12 cellular contexts compared by ENCODE assay signal in genomic region chr14:54532111-54533012, GRCh38. TPM values are rescaled to one million over a fixed set of nuclear protein-coding genes. Genes with fewer than 3 reads are reported as not detected.
DNase-seq lines count a peak whose midpoint lies in the region; ATAC-seq and TF ChIP-seq lines count a peak whose summit lies in the region.
"Had no signal": no experiment of that assay in that cellular context is flagged by ENCODE, and none has a peak within 500 bp of the region (broad histone marks: within the 10 kb centered on the region; RNA-seq: fewer than 3 reads in every experiment).

No MANE protein-coding gene starts in this region.

- intact Hi-C loops in Right ventricle myocardium inferior (cut with DNase I), result no loop called here

- H3K27ac ChIP-seq in RWPE1 (no peak overlapping the region), gastroesophageal sphincter (no peak overlapping the region)
- H3K27ac ChIP-seq: BLaER1 treated with 17β-estradiol and CSF1 and Interleukin-3, amounts not matched to agents 10 nM and 100 nM had no signal

- H3K4me3 Mint-ChIP-seq in WTC11, result no peak overlapping the region

- TF ChIP-seq CTCF in GM13977 (IDR thresholded peaks at IDR 0.05; ENCODE audit: extremely low read depth, insufficient read depth, missing control alignments), result no peak
- no peak for TF ChIP-seq CTCF in GM20000 (IDR thresholded peaks at IDR 0.05; ENCODE audit: extremely low read depth, missing control alignments)
- TF ChIP-seq CTCF in WTC11 (IDR thresholded peaks at IDR 0.05), result no peak
- no peak for TF ChIP-seq CTCF in RWPE1 (conservative IDR thresholded peaks at IDR 0.05; ENCODE audit: low read depth)
- TF ChIP-seq CTCF in gastroesophageal sphincter (IDR thresholded peaks at IDR 0.05), result no peak

- WGBS in gastroesophageal sphincter (ENCODE audit: low coverage in 1 of 2), 2 donors, result 91 to 100% methylated on average over 3 of the region's 3 CpGs

- H3K4me1 ChIP-seq in gastroesophageal sphincter, result no peaks in the 10 kb centered on the region

- no peak overlapping the region for H3K4me3 ChIP-seq in gastroesophageal sphincter
- H3K4me3 ChIP-seq: BLaER1 treated with 17β-estradiol and CSF1 and Interleukin-3, amounts not matched to agents 10 nM and 100 nM had no signal

- TF ChIP-seq POLR2A in gastroesophageal sphincter (IDR thresholded peaks at IDR 0.05), result no peak

- peak; percentile 38 for DNase-seq in GM13977 (ENCODE audit: low spot score)
- DNase-seq in GM20000 (ENCODE audit: low spot score), result peak; percentile 39
- DNase-seq in WTC11 (ENCODE audit: low spot score), result no peak
- DNase-seq in RWPE1 (ENCODE audit: low spot score), result no peak
- DNase-seq in HT-29 (ENCODE audit: low spot score), result no peak
- no peak for DNase-seq in Right ventricle myocardium inferior (ENCODE audit: missing footprints)
- DNase-seq: activated CD4-positive, alpha-beta T cell treated with anti-CD3 and anti-CD28 coated beads for 4 hours; amniotic stem cell; mammary epithelial cell had no signal

- ATAC-seq in HG03045 (IDR thresholded peaks at IDR 0.05; ENCODE audit: unreplicated experiment) (peak; percentile 80), WTC11 (no peak), gastroesophageal sphincter (no peak), Right ventricle myocardium inferior (no peak)

- in situ Hi-C loops in GM13977 (cut with MboI; ENCODE audit: low pct_unique_long_range_greater_than_20kb, low sequenced_read_pairs, unreplicated experiment), result no loop called here

- H3K27ac Mint-ChIP-seq in WTC11, result peak overlapping the region; percentile 93

- CTCF ChIA-PET in WTC11 (lab: Charles Lee), result interaction anchor here (0.6 to 1.3 kb wide), 7 partner anchors 23 to 351 kb away, joined by 3 to 6 read pairs (median 4); partner anchors contain the start of gene CGRRF1
- CTCF ChIA-PET in RWPE1 (lab: Yijun Ruan, JAX), result interaction anchor here (0.5 kb wide), 1 partner anchor 222 kb away, joined by 4 read pairs; no protein-coding TSS in a partner anchor

- no peaks in the 10 kb centered on the region for H3K27me3 Mint-ChIP-seq in WTC11 (ENCODE audit: low read depth)

- no peak for TF ChIP-seq EP300 in gastroesophageal sphincter (IDR thresholded peaks at IDR 0.05)

- no peaks in the 10 kb centered on the region for H3K9me3 Mint-ChIP-seq in WTC11

- H3K4me1 Mint-ChIP-seq in WTC11, result peaks cover 22% of the 10 kb centered on the region

- H3K9me3 ChIP-seq in gastroesophageal sphincter, result no peaks in the 10 kb centered on the region
- H3K9me3 ChIP-seq: BLaER1 treated with 17β-estradiol and CSF1 and Interleukin-3, amounts not matched to agents 10 nM and 100 nM had no signal

- peaks cover 0 to 22% of the 10 kb centered on the region in 2 donors for H3K36me3 ChIP-seq in gastroesophageal sphincter

- H3K36me3 Mint-ChIP-seq in WTC11, result peaks cover 3% of the 10 kb centered on the region; the same call in 1 of the 2 replicates

- POLR2A ChIA-PET in WTC11 (lab: Charles Lee), result interaction anchor here (1.9 kb wide), 1 partner anchor 23 kb away, joined by 5 read pairs; the partner anchor contains the start of gene CGRRF1
- POLR2A ChIA-PET in RWPE1 (lab: Yijun Ruan, JAX; ENCODE audit: low non-redundant PET), result no interaction called here

- H3K27me3 ChIP-seq in gastroesophageal sphincter, result no peaks in the 10 kb centered on the region
- H3K27me3 ChIP-seq: BLaER1 treated with 17β-estradiol and CSF1 and Interleukin-3, amounts not matched to agents 10 nM and 100 nM had no signal

TF ChIP-seq in WTC11, 78 proteins besides CTCF, POLR2A, EP300 and RAD21 (continues in another document):
- TF ChIP-seq IRF1 (CRISPR knock-in tag; IDR thresholded peaks at IDR 0.05) (no peak), ATF1 (CRISPR knock-in tag; IDR thresholded peaks at IDR 0.05) (no peak), NFATC4 (CRISPR knock-in tag; IDR thresholded peaks at IDR 0.05) (no peak), MAX (CRISPR knock-in tag; IDR thresholded peaks at IDR 0.05) (no peak), ATF6 (CRISPR knock-in tag; IDR thresholded peaks at IDR 0.05) (no peak), PRRX2 (CRISPR knock-in tag; IDR thresholded peaks at IDR 0.05) (no peak), TCF7 (CRISPR knock-in tag; IDR thresholded peaks at IDR 0.05; ENCODE audit: low read depth) (no peak), ZNF232 (CRISPR knock-in tag; IDR thresholded peaks at IDR 0.05) (no peak), ZNF317 (CRISPR knock-in tag; IDR thresholded peaks at IDR 0.05; ENCODE audit: borderline replicate concordance, low read depth) (no peak), ZBTB21 (CRISPR knock-in tag; IDR thresholded peaks at IDR 0.05; ENCODE audit: borderline replicate concordance) (no peak), ZNF425 (CRISPR knock-in tag; conservative IDR thresholded peaks at IDR 0.05) (no peak), AR (CRISPR knock-in tag; IDR thresholded peaks at IDR 0.05) (no peak), SMAD4 (CRISPR knock-in tag; IDR thresholded peaks at IDR 0.05) (no peak), MXD4 (CRISPR knock-in tag; IDR thresholded peaks at IDR 0.05; ENCODE audit: borderline replicate concordance) (no peak)

RNA-seq across cellular contexts. Expression of gene CGRRF1, which starts 22.7 kb away (rescaled TPM):
- 13.0 to 17.5 TPM (median 15.1 TPM) in 3 replicates for total RNA-seq in WTC11 (2021)
- total RNA-seq in HT-29 (2014; rRNA removed; shearing (Covaris generic)), result 1.1 and 2.6 TPM in 2 replicates
- total RNA-seq in gastroesophageal sphincter, result 10 to 100 TPM; 12.3 to 32.8 (median 22.2) TPM
- 16.2 TPM for total RNA-seq in Right ventricle myocardium inferior

RNA-seq across cellular contexts. Expression of gene SAMD4A, which starts 34.6 kb away (rescaled TPM):
- total RNA-seq in WTC11 (2021), result 5.2 to 6.0 TPM (median 5.3 TPM) in 3 replicates
- 9.0 and 9.5 TPM in 2 replicates for total RNA-seq in HT-29 (2014; rRNA removed; shearing (Covaris generic))
- total RNA-seq in gastroesophageal sphincter, result 100 to 1,000 TPM in 2 of 4 donors, 10 to 100 TPM in 2; 65.2 to 163 (median 89.7) TPM
- total RNA-seq in Right ventricle myocardium inferior, result 128 TPM

RNA-seq across cellular contexts. Expression of gene GMFB, which starts 43.6 kb away (rescaled TPM):
- total RNA-seq in WTC11 (2021), result 56.4 to 63.7 TPM (median 58.0 TPM) in 3 replicates
- 15.6 and 18.1 TPM in 2 replicates for total RNA-seq in HT-29 (2014; rRNA removed; shearing (Covaris generic))
- 10 to 100 TPM; 40.0 to 43.7 (median 42.3) TPM for total RNA-seq in gastroesophageal sphincter
- total RNA-seq in Right ventricle myocardium inferior, result 24.9 TPM

Comparison
In these comparisons a context has a peak if more than half of its experiments do, and no peak if none do; other contexts are left out.
1. DNase-seq: peak in GM13977 (single experiment) and GM20000 (single experiment); none in WTC11 (single experiment), RWPE1 (single experiment), HT-29 (single experiment) and Right ventricle myocardium inferior (single experiment).